8 cellular contexts compared by ENCODE assay signal in the genomic region with DNA sequence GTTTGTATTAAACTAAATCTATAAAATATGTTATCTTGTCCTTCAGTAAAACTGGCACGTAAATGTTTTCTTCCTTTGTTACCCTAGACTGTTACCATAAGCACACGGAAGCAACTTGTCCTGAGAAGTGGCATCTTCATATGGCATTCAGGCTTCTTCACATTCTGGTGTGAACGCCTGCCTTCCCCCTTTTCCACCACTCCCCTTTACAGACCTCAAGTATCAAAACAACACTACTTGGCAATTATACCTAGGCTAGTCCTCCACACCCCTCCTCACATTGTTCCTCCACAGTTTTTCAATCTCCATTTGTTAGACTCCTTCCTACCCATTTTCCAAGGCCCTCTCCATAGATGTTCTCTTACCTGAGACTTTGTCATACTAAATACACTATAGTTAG. TPM values are rescaled to one million over a fixed set of nuclear protein-coding genes. Genes with fewer than 3 reads are reported as not detected.
A peak's percentile ranks its signal among the peaks of the same experiment; 100 is the strongest.
DNase-seq lines count a peak whose midpoint lies in the region; ATAC-seq and TF ChIP-seq lines count a peak whose summit lies in the region.

No MANE protein-coding gene starts in this region.

- ATAC-seq in sciatic nerve = no peak

- H3K27me3 ChIP-seq in HUES6 (ENCODE audit: control insufficient read depth, insufficient read depth, low read length) (no peaks in the 10 kb centered on the region), mononuclear cell (ENCODE audit: insufficient read depth, low read length) (no peaks in the 10 kb centered on the region)

- peaks cover 12% of the 10 kb centered on the region for H3K27me3 Mint-ChIP-seq in brain

- intact Hi-C loops in sciatic nerve (cut with DNase I) = no loop called here

- no peak for DNase-seq in AG09309 (ENCODE audit: low read depth)
- DNase-seq in midbrain (lab: John Stamatoyannopoulos, UW) = no peak
- no peak for DNase-seq in AML-193 (lab: John Stamatoyannopoulos, UW)
- DNase-seq in ecto neural progenitor cell (ENCODE audit: low spot score) = no peak
- DNase-seq in sciatic nerve (ENCODE audit: low spot score) = no peak

- H3K27ac ChIP-seq in HUES6 (ENCODE audit: low read depth, low read length) = no peak overlapping the region

- H3K4me1 Mint-ChIP-seq in brain = peaks cover 57% of the 10 kb centered on the region

- H3K36me3 ChIP-seq in HUES6 (ENCODE audit: control insufficient read depth, insufficient read depth, low read length) = peaks cover 24% of the 10 kb centered on the region

- H3K9ac ChIP-seq in HUES6 (ENCODE audit: low read length) = peak overlapping the region; percentile 99

- H3K4me3 Mint-ChIP-seq in brain = peak overlapping the region; percentile 84 to 91 (median 87)

- TF ChIP-seq CTCF in AG09309 (IDR thresholded peaks at IDR 0.05; ENCODE audit: control insufficient read depth, insufficient read depth, low read depth, low read length, missing control alignments) (no peak), brain (conservative IDR thresholded peaks at IDR 0.05) (no peak)

- H3K4me1 ChIP-seq in HUES6 (ENCODE audit: control insufficient read depth, insufficient read depth, low read length) = peaks cover 40% of the 10 kb centered on the region
- peaks cover 42% of the 10 kb centered on the region for H3K4me1 ChIP-seq in mononuclear cell (ENCODE audit: insufficient read depth, low read length)

- H3K9me3 ChIP-seq in HUES6 (ENCODE audit: control insufficient read depth, insufficient read depth, low read depth, low read length) = no peaks in the 10 kb centered on the region
- H3K9me3 ChIP-seq in mononuclear cell (ENCODE audit: low read depth, low read length) = no peaks in the 10 kb centered on the region

- H3K4me3 ChIP-seq in AG09309 (ENCODE audit: control insufficient read depth, low read depth, low read length) = peak overlapping the region; percentile 89
- H3K4me3 ChIP-seq in HUES6 (ENCODE audit: low read depth, low read length) = peak overlapping the region; percentile 96
- H3K4me3 ChIP-seq in mononuclear cell (ENCODE audit: low read length) = peak overlapping the region; percentile 73

- peaks cover 41% of the 10 kb centered on the region for H3K36me3 Mint-ChIP-seq in brain

- peak overlapping the region; percentile 81 to 99 (median 99) for H3K27ac Mint-ChIP-seq in brain

- H3K9me3 Mint-ChIP-seq in brain = peaks cover 0 to 8% (median 2%) of the 10 kb centered on the region in 5 experiments

RNA-seq across cellular contexts. Expression of a gene that starts 2.9 kb away (rescaled TPM):
- 30.5 TPM for polyA plus RNA-seq in brain (ENCODE audit: insufficient read depth, low read depth, low replicate concordance)
- total RNA-seq in mononuclear cell = 107 TPM
- 31.9 TPM for total RNA-seq in sciatic nerve
